Comparison of ENCODE assay signal across 27 cellular contexts in the genomic region with DNA sequence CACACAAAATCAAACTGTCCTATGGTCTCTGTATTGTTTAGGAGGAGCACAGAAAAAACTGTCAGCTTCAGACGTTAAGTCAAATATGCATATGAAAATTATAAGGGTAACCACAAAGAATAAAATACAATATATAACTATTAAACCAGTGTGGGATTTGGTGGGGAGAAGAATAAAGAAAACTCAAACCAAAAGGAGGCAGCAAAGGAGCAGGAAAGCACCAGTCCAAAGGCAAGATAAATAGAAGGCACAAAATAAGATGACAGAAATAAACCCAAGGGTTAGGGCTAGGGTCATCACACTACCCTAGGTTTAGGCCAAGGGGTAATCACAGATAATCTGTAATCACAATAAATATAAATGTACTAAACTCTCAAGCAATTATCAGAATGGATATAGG. TPM values are rescaled to one million over a fixed set of nuclear protein-coding genes. Genes with fewer than 3 reads are reported as not detected.
DNase-seq lines count a peak whose midpoint lies in the region; ATAC-seq, FAIRE-seq and TF ChIP-seq lines count a peak whose summit lies in the region.
"Had no signal": no experiment of that assay in that cellular context is flagged by ENCODE, and none has a peak within 500 bp of the region (broad histone marks: within the 10 kb centered on the region; RNA-seq: fewer than 3 reads in every experiment).

No MANE protein-coding gene starts in this region.

- H3K9ac ChIP-seq in IMR-90 (ENCODE audit: low read depth, low read length): no peak overlapping the region

- H3K27ac ChIP-seq in C4-2B (no peak overlapping the region), IMR-90 (ENCODE audit: insufficient read depth, low read length) (no peak overlapping the region), VCaP (no peak overlapping the region)
- H3K27ac ChIP-seq: SK-N-MC, spleen, suprapubic skin, vagina had no signal

- H3K79me1 ChIP-seq in IMR-90 (ENCODE audit: low read depth in 1 of 2, low read length in 2 of 2): no peaks in the 10 kb centered on the region

- H3K36me3 ChIP-seq in IMR-90 (ENCODE audit: control insufficient read depth, insufficient read depth, low read length): no peaks in the 10 kb centered on the region
- H3K36me3 ChIP-seq: spleen, suprapubic skin, vagina had no signal

- H2AK5ac ChIP-seq in IMR-90 (ENCODE audit: low read depth, low read length): no peak overlapping the region

- no peak overlapping the region for H4K5ac ChIP-seq in IMR-90 (ENCODE audit: low read depth, low read length)

- CTCF ChIA-PET in IMR-90 (lab: Yijun Ruan, JAX): no interaction called here

- no peak for TF ChIP-seq POLR2A in IMR-90 (IDR thresholded peaks at IDR 0.05; ENCODE audit: low read depth, low read length)

- H3K4me1 ChIP-seq in IMR-90 (ENCODE audit: control insufficient read depth, insufficient read depth, low read length): no peaks in the 10 kb centered on the region
- H3K4me1 ChIP-seq: spleen, suprapubic skin, vagina had no signal

- H3K23ac ChIP-seq in IMR-90 (ENCODE audit: low read depth, low read length): no peak overlapping the region

- H2AFZ ChIP-seq in IMR-90 (replicated peaks; ENCODE audit: low read length, poor library complexity): no peak overlapping the region
- H2AFZ ChIP-seq: GM23338 had no signal

- H4K8ac ChIP-seq in IMR-90 (ENCODE audit: low read depth in 2 of 2, low read length in 2 of 2): no peak overlapping the region

- dilution Hi-C loops in IMR-90 (cut with HindIII; ENCODE audit: low sequenced_read_pairs, unreplicated experiment): no loop called here

- no peak overlapping the region for H3K56ac ChIP-seq in IMR-90 (ENCODE audit: extremely low read depth, insufficient read depth, low read length)

- no peak overlapping the region for H4K91ac ChIP-seq in IMR-90 (ENCODE audit: insufficient read depth, low read depth, low read length)

- TF ChIP-seq CTCF in C4-2B (conservative IDR thresholded peaks at IDR 0.05) (peak; percentile 19; the same call in 1 of the 2 replicates), IMR-90 (conservative IDR thresholded peaks at IDR 0.05; ENCODE audit: low read depth, low read length) (peak; percentile 32; the same call in 1 of the 2 replicates), VCaP (conservative IDR thresholded peaks at IDR 0.05) (peak; percentile 44), fibroblast of villous mesenchyme (IDR thresholded peaks at IDR 0.05; ENCODE audit: insufficient read depth, low read depth, low read length) (peak; percentile 24)

- WGBS in IMR-90 (ENCODE audit: extremely low coverage in 2 of 2, insufficient read length in 1 of 2), 2 experiments: no CpG with 5 or more reads among the region's 1 CpG

- no peak overlapping the region for H2BK15ac ChIP-seq in IMR-90 (ENCODE audit: low read depth, low read length)

- peak; percentile 37 for TF ChIP-seq RAD21 in IMR-90 (IDR thresholded peaks at IDR 0.05; ENCODE audit: low read length)

- no peak overlapping the region for H3K4me3 ChIP-seq in IMR-90 (ENCODE audit: insufficient read depth, low read depth, low read length)
- no peak overlapping the region for H3K4me3 ChIP-seq in fibroblast of villous mesenchyme (ENCODE audit: low read depth, low read length)
- H3K4me3 ChIP-seq: GM23338, SK-N-MC, spleen, suprapubic skin, vagina had no signal

- H3K4ac ChIP-seq in IMR-90 (ENCODE audit: low read depth, low read length): no peak overlapping the region

- FAIRE-seq in GM19239 (lab: Jason Lieb, UNC): no peak
- FAIRE-seq: keratinocyte had no signal

- peaks cover 7% of the 10 kb centered on the region for H3K27me3 ChIP-seq in IMR-90 (ENCODE audit: control insufficient read depth, insufficient read depth, low read length)
- H3K27me3 ChIP-seq: vagina had no signal

- ATAC-seq in IMR-90 (ENCODE audit: low read depth) (no peak), HG03442 (IDR thresholded peaks at IDR 0.05; ENCODE audit: unreplicated experiment) (no peak)
- ATAC-seq: GM23338, Panc1 had no signal

- in situ Hi-C loops in IMR-90 (cut with MboI; ENCODE audit: low sequenced_read_pairs): no loop called here

- H3K4me2 ChIP-seq in IMR-90 (ENCODE audit: low read depth, low read length): no peak overlapping the region
- H3K4me2 ChIP-seq: GM23338 had no signal

- no TSS peak for BruUV-seq in IMR-90 (replicated peaks; lab: Mats Ljungman, UMichigan)

- no peak for DNase-seq in IMR-90
- DNase-seq in fibroblast of villous mesenchyme (ENCODE audit: low read depth): peak; percentile 10
- DNase-seq in activated CD8-positive, alpha-beta memory T cell treated with anti-CD3 and anti-CD28 coated beads for 24 hours: no peak
- no peak for DNase-seq in GM19239 (ENCODE audit: insufficient read length, low spot score)
- DNase-seq in medulla oblongata (ENCODE audit: extremely low spot score): no peak
- DNase-seq: activated CD4-positive, alpha-beta T cell treated with anti-CD3 and anti-CD28 coated beads for 48 hours; activated CD8-positive, alpha-beta memory T cell treated with anti-CD3 and anti-CD28 coated beads, Interleukin-2, amount 50 U/mL, for 4 hours; activated gamma-delta T cell treated with Interleukin-2 at 50 U/mL for 16 hours; effector CD4-positive, alpha-beta T cell; GF-D8; hypothalamus; naive B cell; NCI-H1092; NCI-H748 treated with DMSO at 0.1 percent for 48 hours; posterior cingulate gyrus; spleen had no signal

- no peaks in the 10 kb centered on the region for H3K9me3 ChIP-seq in IMR-90 (ENCODE audit: control insufficient read depth, insufficient read depth, low read length)
- H3K9me3 ChIP-seq: suprapubic skin, vagina had no signal

- H2AK9ac ChIP-seq in IMR-90 (replicated peaks; ENCODE audit: low read depth, low read length, poor library complexity): no peak overlapping the region

- no peaks in the 10 kb centered on the region for H4K20me1 ChIP-seq in IMR-90 (ENCODE audit: insufficient read depth, low read length)

- H2BK120ac ChIP-seq in IMR-90 (ENCODE audit: low read depth, low read length): no peak overlapping the region

- H3K18ac ChIP-seq in IMR-90 (ENCODE audit: low read depth, low read length): no peak overlapping the region

- intact Hi-C loops in IMR-90 (cut with micrococcal nuclease): loop anchor here (5.0 kb wide), 1 partner anchor 571 kb away; no protein-coding TSS in a partner anchor

- POLR2A ChIA-PET in IMR-90 (lab: Charles Lee; ENCODE audit: unreplicated experiment): interaction anchor here (0.6 kb wide), 2 partner anchors 95 to 276 kb away, joined by 3 read pairs; no protein-coding TSS in a partner anchor

- H2BK5ac ChIP-seq in IMR-90 (ENCODE audit: low read depth, low read length, poor library complexity, severe bottlenecking): no peak overlapping the region

- no peak overlapping the region for H2BK20ac ChIP-seq in IMR-90 (ENCODE audit: low read depth, low read length)

- no peaks in the 10 kb centered on the region for H3K9me1 ChIP-seq in IMR-90 (ENCODE audit: insufficient read depth, low read length)

- H3K14ac ChIP-seq in IMR-90 (replicated peaks; ENCODE audit: low read depth, low read length): no peak overlapping the region

TF ChIP-seq in IMR-90, 13 proteins besides CTCF, POLR2A, EP300 and RAD21:
- TF ChIP-seq RFX5 (IDR thresholded peaks at IDR 0.05; ENCODE audit: low read depth, low read length): no peak
- no peak for TF ChIP-seq NFE2L2 (IDR thresholded peaks at IDR 0.05; ENCODE audit: low read depth, low read length)
- no peak for TF ChIP-seq RCOR1 (IDR thresholded peaks at IDR 0.05; ENCODE audit: insufficient replicate concordance, low read length)
- no peak for TF ChIP-seq MAFK (IDR thresholded peaks at IDR 0.05; ENCODE audit: low read depth, low read length)
- TF ChIP-seq FOS (IDR thresholded peaks at IDR 0.05; ENCODE audit: low read depth, low read length): no peak
- no peak for TF ChIP-seq CEBPB (IDR thresholded peaks at IDR 0.05; ENCODE audit: low read depth, low read length)
- no peak for TF ChIP-seq MXI1 (IDR thresholded peaks at IDR 0.05; ENCODE audit: borderline replicate concordance, low read depth, low read length)
- no peak for TF ChIP-seq CHD1 (IDR thresholded peaks at IDR 0.05; ENCODE audit: low read depth, low read length)
- TF ChIP-seq MAZ (IDR thresholded peaks at IDR 0.05; ENCODE audit: borderline replicate concordance, low read depth, low read length): no peak
- TF ChIP-seq, protein P1, sequence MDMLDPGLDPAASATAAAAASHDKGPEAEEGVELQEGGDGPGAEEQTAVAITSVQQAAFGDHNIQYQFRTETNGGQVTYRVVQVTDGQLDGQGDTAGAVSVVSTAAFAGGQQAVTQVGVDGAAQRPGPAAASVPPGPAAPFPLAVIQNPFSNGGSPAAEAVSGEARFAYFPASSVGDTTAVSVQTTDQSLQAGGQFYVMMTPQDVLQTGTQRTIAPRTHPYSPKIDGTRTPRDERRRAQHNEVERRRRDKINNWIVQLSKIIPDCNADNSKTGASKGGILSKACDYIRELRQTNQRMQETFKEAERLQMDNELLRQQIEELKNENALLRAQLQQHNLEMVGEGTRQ (IDR thresholded peaks at IDR 0.05; ENCODE audit: low read depth, low read length): no peak
- no peak for TF ChIP-seq BHLHE40 (IDR thresholded peaks at IDR 0.05; ENCODE audit: low read depth, low read length)
- TF ChIP-seq, protein P2, sequence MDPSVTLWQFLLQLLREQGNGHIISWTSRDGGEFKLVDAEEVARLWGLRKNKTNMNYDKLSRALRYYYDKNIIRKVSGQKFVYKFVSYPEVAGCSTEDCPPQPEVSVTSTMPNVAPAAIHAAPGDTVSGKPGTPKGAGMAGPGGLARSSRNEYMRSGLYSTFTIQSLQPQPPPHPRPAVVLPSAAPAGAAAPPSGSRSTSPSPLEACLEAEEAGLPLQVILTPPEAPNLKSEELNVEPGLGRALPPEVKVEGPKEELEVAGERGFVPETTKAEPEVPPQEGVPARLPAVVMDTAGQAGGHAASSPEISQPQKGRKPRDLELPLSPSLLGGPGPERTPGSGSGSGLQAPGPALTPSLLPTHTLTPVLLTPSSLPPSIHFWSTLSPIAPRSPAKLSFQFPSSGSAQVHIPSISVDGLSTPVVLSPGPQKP (IDR thresholded peaks at IDR 0.05; ENCODE audit: borderline replicate concordance, low read depth, low read length): no peak
- TF ChIP-seq SMC3 (IDR thresholded peaks at IDR 0.05; ENCODE audit: low read depth, low read length): no peak
TF ChIP-seq in IMR-90: peak in this region for 0.

RNA-seq across cellular contexts. Expression of gene DLGAP3, which starts 32.8 kb away (rescaled TPM):
- total RNA-seq in IMR-90 (2012; rRNA removed): not detected in 2 replicates
- 0.02 and 0.10 TPM in 2 replicates for polyA plus RNA-seq in IMR-90 (2012; rRNA removed)
- 0.03 TPM in 2 replicates for polyA plus RNA-seq in IMR-90 (2012; cell fraction: cytosol; rRNA removed)
- polyA plus RNA-seq in IMR-90 (2012; cell fraction: nucleus; rRNA removed; ENCODE audit: low replicate concordance): 0.01 and 0.09 TPM in 2 replicates
- under 0.01 TPM in 2 replicates for total RNA-seq in fibroblast of villous mesenchyme
- total RNA-seq: lung microvascular endothelial cell, vagina had no signal
- polyA plus RNA-seq: BJ, keratinocyte had no signal

RNA-seq across cellular contexts. Expression of gene SMIM12, which starts 37.1 kb away (rescaled TPM):
- total RNA-seq in IMR-90 (2012; rRNA removed) (31.9 and 36.4 TPM in 2 replicates), fibroblast of villous mesenchyme (23.2 and 24.6 TPM in 2 replicates)
- 39.8 and 44.4 TPM in 2 replicates for polyA plus RNA-seq in IMR-90 (2012; rRNA removed)
- 31.4 and 39.9 TPM in 2 replicates for polyA plus RNA-seq in IMR-90 (2012; cell fraction: cytosol; rRNA removed)
- 13.7 and 21.5 TPM in 2 replicates for polyA plus RNA-seq in IMR-90 (2012; cell fraction: nucleus; rRNA removed; ENCODE audit: low replicate concordance)
